Comparison of ENCODE assay signal across 2 cellular contexts in the genomic region with DNA sequence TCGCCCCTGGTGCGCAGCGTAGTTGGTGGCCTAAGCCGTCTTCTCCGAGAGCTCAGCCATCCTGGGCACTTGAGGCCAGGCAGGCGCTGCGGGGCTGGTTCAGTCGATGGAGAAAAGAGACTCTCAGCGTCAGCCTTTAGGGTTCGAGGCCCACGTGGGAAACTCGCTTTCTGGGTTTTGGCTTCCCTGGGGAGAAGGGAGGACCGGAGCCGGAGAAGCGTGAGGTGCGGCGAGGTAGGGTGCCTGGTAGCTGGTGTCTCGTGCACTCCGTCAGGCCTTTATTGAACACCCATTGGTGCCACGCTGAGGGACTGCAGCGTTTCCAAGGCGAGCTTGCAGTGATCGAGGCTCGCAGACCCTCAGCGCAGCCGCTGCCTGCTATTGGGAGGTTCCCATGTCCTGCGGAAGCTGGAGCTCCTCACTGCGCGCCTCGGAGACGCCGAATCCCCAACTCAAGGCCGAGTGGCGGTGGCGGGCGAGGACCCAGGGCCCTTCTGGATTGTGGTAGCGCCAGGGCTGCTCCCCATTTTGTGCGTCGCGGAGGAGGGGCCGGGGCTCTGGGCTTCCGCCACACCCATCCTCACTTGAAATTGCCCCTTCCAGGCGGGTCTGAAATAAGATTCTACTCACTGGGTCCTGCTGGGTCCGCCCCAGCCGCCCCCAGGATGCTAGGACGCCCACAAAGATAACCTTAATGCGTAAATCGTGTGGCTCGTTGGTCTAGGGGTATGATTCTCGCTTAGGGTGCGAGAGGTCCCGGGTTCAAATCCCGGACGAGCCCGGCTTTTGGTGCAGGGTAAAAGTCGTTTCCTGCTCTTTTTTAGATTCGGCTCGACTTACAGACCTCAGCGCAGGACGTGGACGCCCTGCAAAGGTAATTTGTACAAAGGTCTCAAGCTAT.
TF ChIP-seq lines count a peak whose summit lies in the region.

No MANE protein-coding gene starts in this region.

TF ChIP-seq in HEK293, 187 proteins besides CTCF, POLR2A, EP300 and RAD21 (continues in another document):
- no peak for TF ChIP-seq ZNF548 (tag by site-specific recombination; IDR thresholded peaks at IDR 0.05)
- TF ChIP-seq ZNF292 (tag by site-specific recombination; IDR thresholded peaks at IDR 0.05; ENCODE audit: borderline replicate concordance, low read depth): no peak
- TF ChIP-seq ZNF391 (tag by site-specific recombination; IDR thresholded peaks at IDR 0.05; ENCODE audit: borderline replicate concordance, low read depth): no peak
- TF ChIP-seq ZNF132 (tag by site-specific recombination; IDR thresholded peaks at IDR 0.05; ENCODE audit: borderline replicate concordance): no peak
- TF ChIP-seq RBAK (tag by site-specific recombination; IDR thresholded peaks at IDR 0.05): no peak
- TF ChIP-seq ZNF664 (tag by site-specific recombination; IDR thresholded peaks at IDR 0.05): no peak
- no peak for TF ChIP-seq ZNF133 (tag by site-specific recombination; IDR thresholded peaks at IDR 0.05)
- TF ChIP-seq BCL11B (tag by site-specific recombination; IDR thresholded peaks at IDR 0.05; ENCODE audit: low read depth): 0 out of 2 replicates have a peak, but pooled peaks have one; percentile 65
- no peak for TF ChIP-seq ZSCAN5A (tag by site-specific recombination; IDR thresholded peaks at IDR 0.05)
- no peak; the same call in none of the 2 replicates for TF ChIP-seq ZNF843 (tag by site-specific recombination; IDR thresholded peaks at IDR 0.05)
- TF ChIP-seq, protein P1, sequence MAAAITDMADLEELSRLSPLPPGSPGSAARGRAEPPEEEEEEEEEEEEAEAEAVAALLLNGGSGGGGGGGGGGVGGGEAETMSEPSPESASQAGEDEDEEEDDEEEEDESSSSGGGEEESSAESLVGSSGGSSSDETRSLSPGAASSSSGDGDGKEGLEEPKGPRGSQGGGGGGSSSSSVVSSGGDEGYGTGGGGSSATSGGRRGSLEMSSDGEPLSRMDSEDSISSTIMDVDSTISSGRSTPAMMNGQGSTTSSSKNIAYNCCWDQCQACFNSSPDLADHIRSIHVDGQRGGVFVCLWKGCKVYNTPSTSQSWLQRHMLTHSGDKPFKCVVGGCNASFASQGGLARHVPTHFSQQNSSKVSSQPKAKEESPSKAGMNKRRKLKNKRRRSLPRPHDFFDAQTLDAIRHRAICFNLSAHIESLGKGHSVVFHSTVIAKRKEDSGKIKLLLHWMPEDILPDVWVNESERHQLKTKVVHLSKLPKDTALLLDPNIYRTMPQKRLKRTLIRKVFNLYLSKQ (tag by site-specific recombination; IDR thresholded peaks at IDR 0.05; ENCODE audit: borderline replicate concordance): no peak
- TF ChIP-seq GLI2 (tag by site-specific recombination; IDR thresholded peaks at IDR 0.05; ENCODE audit: borderline replicate concordance, low read depth): no peak
- TF ChIP-seq, protein P2, sequence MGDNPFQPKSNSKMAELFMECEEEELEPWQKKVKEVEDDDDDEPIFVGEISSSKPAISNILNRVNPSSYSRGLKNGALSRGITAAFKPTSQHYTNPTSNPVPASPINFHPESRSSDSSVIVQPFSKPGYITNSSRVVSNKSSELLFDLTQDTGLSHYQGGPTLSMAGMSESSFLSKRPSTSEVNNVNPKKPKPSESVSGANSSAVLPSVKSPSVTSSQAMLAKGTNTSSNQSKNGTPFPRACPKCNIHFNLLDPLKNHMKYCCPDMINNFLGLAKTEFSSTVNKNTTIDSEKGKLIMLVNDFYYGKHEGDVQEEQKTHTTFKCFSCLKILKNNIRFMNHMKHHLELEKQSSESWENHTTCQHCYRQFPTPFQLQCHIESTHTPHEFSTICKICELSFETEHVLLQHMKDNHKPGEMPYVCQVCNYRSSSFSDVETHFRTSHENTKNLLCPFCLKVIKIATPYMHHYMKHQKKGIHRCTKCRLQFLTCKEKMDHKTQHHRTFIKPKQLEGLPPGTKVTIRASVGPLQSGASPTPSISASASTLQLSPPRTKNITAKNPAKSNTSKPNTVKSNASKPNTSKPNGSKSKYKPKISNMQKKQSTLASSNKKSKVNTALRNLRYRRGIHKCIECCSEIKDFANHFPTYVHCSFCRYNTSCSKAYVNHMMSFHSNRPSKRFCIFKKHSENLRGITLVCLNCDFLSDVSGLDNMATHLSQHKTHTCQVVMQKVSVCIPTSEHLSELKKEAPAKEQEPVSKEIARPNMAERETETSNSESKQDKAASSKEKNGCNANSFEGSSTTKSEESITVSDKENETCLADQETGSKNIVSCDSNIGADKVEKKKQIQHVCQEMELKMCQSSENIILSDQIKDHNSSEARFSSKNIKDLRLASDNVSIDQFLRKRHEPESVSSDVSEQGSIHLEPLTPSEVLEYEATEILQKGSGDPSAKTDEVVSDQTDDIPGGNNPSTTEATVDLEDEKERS (tag by site-specific recombination; IDR thresholded peaks at IDR 0.05): no peak
- TF ChIP-seq YY2 (tag by site-specific recombination; IDR thresholded peaks at IDR 0.05): peak; percentile 11; the same call in 1 of the 2 replicates
- TF ChIP-seq ZNF18 (tag by site-specific recombination; IDR thresholded peaks at IDR 0.05): no peak
- TF ChIP-seq ZNF394 (tag by site-specific recombination; IDR thresholded peaks at IDR 0.05; ENCODE audit: borderline replicate concordance): peak; percentile 74; the same call in 1 of the 2 replicates
- TF ChIP-seq ZNF426 (tag by site-specific recombination; IDR thresholded peaks at IDR 0.05): 0 out of 2 replicates have a peak, but pooled peaks have one; percentile 3
- TF ChIP-seq ZNF146 (tag by site-specific recombination; IDR thresholded peaks at IDR 0.05): 0 out of 2 replicates have a peak, but pooled peaks have one; percentile 6

TF ChIP-seq in H1, 55 proteins besides CTCF, POLR2A, EP300 and RAD21:
- TF ChIP-seq RBBP5 (IDR thresholded peaks at IDR 0.05; ENCODE audit: borderline replicate concordance, low read depth, low read length): peak; percentile 97
- peak; percentile 94 for TF ChIP-seq ASH2L (IDR thresholded peaks at IDR 0.05; ENCODE audit: low read length)
- TF ChIP-seq PHF8 (conservative IDR thresholded peaks at IDR 0.05; ENCODE audit: low read depth, low read length): peak; percentile 37
- TF ChIP-seq BACH1 (IDR thresholded peaks at IDR 0.05; ENCODE audit: low read length): no peak
- TF ChIP-seq TBP (IDR thresholded peaks at IDR 0.05; ENCODE audit: low read depth, low read length): peak; percentile 99
- TF ChIP-seq TAF1 (IDR thresholded peaks at IDR 0.05; ENCODE audit: low read depth, low read length): peak; percentile 30; the same call in 1 of the 2 replicates
- peak; percentile 40 for TF ChIP-seq SAP30 (IDR thresholded peaks at IDR 0.05; ENCODE audit: insufficient read depth, insufficient replicate concordance, low read length)
- TF ChIP-seq SP4 (IDR thresholded peaks at IDR 0.05; ENCODE audit: low read length): 0 out of 2 replicates have a peak, but pooled peaks have one; percentile 26
- no peak; a peak in 1 of 4 replicates for TF ChIP-seq HDAC2 (IDR thresholded peaks at IDR 0.05; ENCODE audit: borderline replicate concordance in 1 of 2, low read depth in 2 of 2, low read length in 2 of 2)
- TF ChIP-seq EZH2 (IDR thresholded peaks at IDR 0.05; ENCODE audit: low read depth, low read length, severe bottlenecking): peak; percentile 27
- peak; percentile 39; the same call in 1 of the 2 replicates for TF ChIP-seq EGR1 (IDR thresholded peaks at IDR 0.05; ENCODE audit: borderline replicate concordance, low read depth, low read length)
- TF ChIP-seq RXRA (IDR thresholded peaks at IDR 0.05; ENCODE audit: insufficient read depth, low read depth, low read length): no peak
- TF ChIP-seq CTBP2 (IDR thresholded peaks at IDR 0.05; ENCODE audit: borderline replicate concordance, insufficient read depth, insufficient read length, low read length): no peak
- no peak for TF ChIP-seq HDAC6 (IDR thresholded peaks at IDR 0.05; ENCODE audit: low read depth, low read length)
- TF ChIP-seq MAFK (IDR thresholded peaks at IDR 0.05; ENCODE audit: low read depth, low read length): peak; percentile 54; the same call in 1 of the 2 replicates
- no peak for TF ChIP-seq YY1 (IDR thresholded peaks at IDR 0.05; ENCODE audit: low read depth, low read length)
- TF ChIP-seq CEBPB (IDR thresholded peaks at IDR 0.05; ENCODE audit: low read depth, low read length): 0 out of 2 replicates have a peak, but pooled peaks have one; percentile 43
- no peak for TF ChIP-seq JUND (IDR thresholded peaks at IDR 0.05; ENCODE audit: low read length)
- TF ChIP-seq NANOG (IDR thresholded peaks at IDR 0.05; ENCODE audit: insufficient read depth, low read depth, low read length, poor library complexity, severe bottlenecking): no peak
- TF ChIP-seq, protein P3, sequence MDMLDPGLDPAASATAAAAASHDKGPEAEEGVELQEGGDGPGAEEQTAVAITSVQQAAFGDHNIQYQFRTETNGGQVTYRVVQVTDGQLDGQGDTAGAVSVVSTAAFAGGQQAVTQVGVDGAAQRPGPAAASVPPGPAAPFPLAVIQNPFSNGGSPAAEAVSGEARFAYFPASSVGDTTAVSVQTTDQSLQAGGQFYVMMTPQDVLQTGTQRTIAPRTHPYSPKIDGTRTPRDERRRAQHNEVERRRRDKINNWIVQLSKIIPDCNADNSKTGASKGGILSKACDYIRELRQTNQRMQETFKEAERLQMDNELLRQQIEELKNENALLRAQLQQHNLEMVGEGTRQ (IDR thresholded peaks at IDR 0.05; ENCODE audit: low read length): no peak
- TF ChIP-seq SUZ12 (IDR thresholded peaks at IDR 0.05; ENCODE audit: low read length): no peak
- TF ChIP-seq CREB1 (IDR thresholded peaks at IDR 0.05): peak; percentile 59; the same call in 1 of the 2 replicates
- TF ChIP-seq SIN3A (conservative IDR thresholded peaks at IDR 0.05 in 1 of 2, IDR thresholded peaks at IDR 0.05 in 1 of 2; ENCODE audit: low read depth in 1 of 2, low read length in 2 of 2): 0 out of 4 replicates have a peak, but pooled peaks of 1 of the 2 experiments have one; percentile 17
- peak; percentile 44 for TF ChIP-seq MAX (IDR thresholded peaks at IDR 0.05)
- TF ChIP-seq POU5F1 (IDR thresholded peaks at IDR 0.05; ENCODE audit: low read depth, low read length): 0 out of 2 replicates have a peak, but pooled peaks have one; percentile 50
- no peak for TF ChIP-seq FOSL1 (IDR thresholded peaks at IDR 0.05; ENCODE audit: insufficient read depth, low read depth, low read length)
- TF ChIP-seq, protein P4, sequence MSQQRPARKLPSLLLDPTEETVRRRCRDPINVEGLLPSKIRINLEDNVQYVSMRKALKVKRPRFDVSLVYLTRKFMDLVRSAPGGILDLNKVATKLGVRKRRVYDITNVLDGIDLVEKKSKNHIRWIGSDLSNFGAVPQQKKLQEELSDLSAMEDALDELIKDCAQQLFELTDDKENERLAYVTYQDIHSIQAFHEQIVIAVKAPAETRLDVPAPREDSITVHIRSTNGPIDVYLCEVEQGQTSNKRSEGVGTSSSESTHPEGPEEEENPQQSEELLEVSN (IDR thresholded peaks at IDR 0.05): 0 out of 2 replicates have a peak, but pooled peaks have one; percentile 42
- TF ChIP-seq KDM4A (IDR thresholded peaks at IDR 0.05; ENCODE audit: low read depth, low read length, severe bottlenecking): peak; percentile 96
- no peak for TF ChIP-seq RFX5 (IDR thresholded peaks at IDR 0.05; ENCODE audit: borderline replicate concordance, low read depth, low read length)
- TF ChIP-seq SRF (IDR thresholded peaks at IDR 0.05; ENCODE audit: low read depth, low read length): no peak; the same call in 1 of the 2 replicates
- peak; percentile 31; the same call in 1 of the 2 replicates for TF ChIP-seq KDM1A (IDR thresholded peaks at IDR 0.05; ENCODE audit: borderline replicate concordance, low read length)
- TF ChIP-seq TEAD4 (IDR thresholded peaks at IDR 0.05; ENCODE audit: low read depth, low read length): peak; percentile 57
